In genomic region chr15:38150794-38151193, GRCh38 we compare ENCODE assay signal across 19 cellular contexts.
"Had no signal": no experiment of that assay in that cellular context is flagged by ENCODE, and none has a peak within 500 bp of the region (broad histone marks: within the 10 kb centered on the region; RNA-seq: fewer than 3 reads in every experiment).

No MANE protein-coding gene starts in this region.

- H3K4me3 ChIP-seq: colonic mucosa, esophagus muscularis mucosa, gastroesophageal sphincter, heart right ventricle, left lung, lower lobe of right lung, mucosa of descending colon had no signal

- H3K27ac Mint-ChIP-seq: dendritic cell treated with granulocyte-macrophage colony-stimulating factor and Interleukin-4, amounts not matched to agents 40 ng/mL and 50 ng/mL, for 4 days; effector memory CD8-positive, alpha-beta T cell; mesothelial cell of epicardium had no signal

- H3K27ac ChIP-seq: colonic mucosa, esophagus muscularis mucosa, foreskin keratinocyte, gastroesophageal sphincter, heart right ventricle, left lung, lower lobe of right lung had no signal

- H3K4me3 Mint-ChIP-seq: dendritic cell treated with granulocyte-macrophage colony-stimulating factor and Interleukin-4, amounts not matched to agents 40 ng/mL and 50 ng/mL, for 4 days; effector memory CD8-positive, alpha-beta T cell; mesothelial cell of epicardium had no signal

- DNase-seq: colonic mucosa; cortex of kidney; effector CD8-positive, alpha-beta T cell; effector memory CD8-positive, alpha-beta T cell; foreskin keratinocyte; glutamatergic neuron; head of caudate nucleus; heart right ventricle; hippocampal formation; left cardiac atrium; left lung; left ventricle myocardium superior; lower lobe of right lung; mesenchymal stem cell; mucosa of descending colon had no signal

- ATAC-seq: effector memory CD8-positive, alpha-beta T cell; foreskin keratinocyte; gastroesophageal sphincter; heart right ventricle; left cardiac atrium; left lung; left ventricle myocardium superior; lower lobe of right lung; mucosa of descending colon had no signal

- H3K9me3 ChIP-seq: colonic mucosa had no signal

- H3K4me1 ChIP-seq: colonic mucosa, esophagus muscularis mucosa, foreskin keratinocyte, gastroesophageal sphincter, heart right ventricle, left lung, lower lobe of right lung had no signal

- H3K27me3 ChIP-seq: colonic mucosa, esophagus muscularis mucosa, foreskin keratinocyte, gastroesophageal sphincter, heart right ventricle, left lung had no signal

- H3K4me1 Mint-ChIP-seq: mesothelial cell of epicardium had no signal

- H3K36me3 ChIP-seq: colonic mucosa, esophagus muscularis mucosa, gastroesophageal sphincter, heart right ventricle, left lung, lower lobe of right lung had no signal
